ENCODE assay signal across 10 cellular contexts in the genomic region with DNA sequence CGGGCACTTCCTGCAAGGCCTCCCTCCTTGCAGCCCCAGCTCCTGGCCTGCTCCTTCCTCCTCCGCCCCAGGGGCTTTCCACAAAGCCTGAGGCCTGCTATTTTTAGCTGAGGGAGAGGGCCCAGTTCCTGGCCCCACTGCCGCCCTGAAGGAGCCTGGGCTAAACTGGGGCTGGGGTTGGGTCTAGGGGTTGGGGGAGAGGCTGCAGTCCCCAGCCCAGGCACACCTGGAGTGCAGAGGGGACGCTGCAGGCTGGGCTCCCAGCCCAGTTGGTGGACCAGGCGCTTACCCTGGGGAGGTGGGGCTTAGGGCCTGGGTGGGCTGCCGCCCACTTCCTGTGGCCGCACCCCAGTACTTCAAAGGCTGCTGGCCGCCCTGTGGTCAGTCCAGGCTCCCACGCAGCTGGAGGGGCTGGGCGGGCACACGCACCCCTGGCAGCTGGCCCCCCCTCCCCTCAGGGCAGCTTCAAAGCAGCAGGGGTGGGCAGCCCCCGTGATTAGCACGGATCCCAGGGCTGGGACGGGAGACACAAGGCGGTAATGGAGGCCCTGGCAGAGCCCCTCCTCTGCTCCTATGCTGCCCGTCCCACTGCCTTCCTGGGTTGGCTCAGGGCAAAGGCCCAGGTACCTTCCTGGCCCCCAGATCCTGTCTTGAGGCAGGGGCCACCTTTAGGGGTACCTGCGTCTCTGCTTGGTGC. TPM values are rescaled to one million over a fixed set of nuclear protein-coding genes. Genes with fewer than 3 reads are reported as not detected.
DNase-seq lines count a peak whose midpoint lies in the region; ATAC-seq, FAIRE-seq and TF ChIP-seq lines count a peak whose summit lies in the region.
"Had no signal": no experiment of that assay in that cellular context is flagged by ENCODE, and none has a peak within 500 bp of the region (broad histone marks: within the 10 kb centered on the region; RNA-seq: fewer than 3 reads in every experiment).

No MANE protein-coding gene starts in this region.

- TF ChIP-seq CTCF in WTC11 (IDR thresholded peaks at IDR 0.05) = no peak

- peaks cover 9% of the 10 kb centered on the region for H3K27me3 Mint-ChIP-seq in WTC11 (ENCODE audit: low read depth)

- H3K27ac ChIP-seq in layer of hippocampus (ENCODE audit: low read depth, low read length) = peak overlapping the region; percentile 38

- ATAC-seq in WTC11 = peak; percentile 2
- peak; percentile 4 for ATAC-seq in stimulated activated effector memory CD8-positive, alpha-beta T cell treated with anti-CD3 and anti-CD28 coated beads, Interleukin-12 subunit alpha, Interleukin-12 subunit beta, amount 100 ng/mL, for 72 hours
- no peak for ATAC-seq in GM21515 (IDR thresholded peaks at IDR 0.05; ENCODE audit: unreplicated experiment)
- no peak for ATAC-seq in HG03432 (IDR thresholded peaks at IDR 0.05; ENCODE audit: unreplicated experiment)

- H3K27me3 ChIP-seq in layer of hippocampus (ENCODE audit: control insufficient read depth, insufficient read depth, low read length) = peaks cover 15% of the 10 kb centered on the region

- H3K36me3 Mint-ChIP-seq in WTC11 = no peaks in the 10 kb centered on the region
- H3K36me3 Mint-ChIP-seq in stimulated activated effector memory CD8-positive, alpha-beta T cell treated with anti-CD3 and anti-CD28 coated beads, Interleukin-12 subunit alpha, Interleukin-12 subunit beta, amount 100 ng/mL, for 72 hours = peaks cover 11% of the 10 kb centered on the region

- 0 out of 2 replicates have a peak overlapping the region, but pooled peaks have one; percentile 10 for H3K4me3 Mint-ChIP-seq in WTC11
- H3K4me3 Mint-ChIP-seq in stimulated activated effector memory CD8-positive, alpha-beta T cell treated with anti-CD3 and anti-CD28 coated beads, Interleukin-12 subunit alpha, Interleukin-12 subunit beta, amount 100 ng/mL, for 72 hours = no peak overlapping the region

- FAIRE-seq in H54 (lab: Jason Lieb, UNC) = no peak
- FAIRE-seq: colon had no signal

- TF ChIP-seq POLR2A in H54 (IDR thresholded peaks at IDR 0.05; ENCODE audit: low read depth, low read length) = peak; percentile 47

- DNase-seq in H54 (ENCODE audit: insufficient read length, low spot score) = no peak
- peak; percentile 23 for DNase-seq in WTC11 (ENCODE audit: low spot score)
- DNase-seq in stimulated activated effector memory CD8-positive, alpha-beta T cell treated with anti-CD3 and anti-CD28 coated beads, Interleukin-12 subunit alpha, Interleukin-12 subunit beta, amount 100 ng/mL, for 72 hours (ENCODE audit: low spot score in 2 of 2) = no peak
- no peak for DNase-seq in NCI-H69 (lab: John Stamatoyannopoulos, UW)
- DNase-seq in COLO829 (ENCODE audit: low spot score) = no peak
- DNase-seq: activated CD4-positive, alpha-beta T cell treated with anti-CD3 and anti-CD28 coated beads for 1 hour had no signal

- peaks cover 37% of the 10 kb centered on the region for H3K4me1 Mint-ChIP-seq in WTC11
- H3K4me1 Mint-ChIP-seq in stimulated activated effector memory CD8-positive, alpha-beta T cell treated with anti-CD3 and anti-CD28 coated beads, Interleukin-12 subunit alpha, Interleukin-12 subunit beta, amount 100 ng/mL, for 72 hours = peaks cover 39% of the 10 kb centered on the region

- no peaks in the 10 kb centered on the region for H3K9me3 Mint-ChIP-seq in WTC11
- no peaks in the 10 kb centered on the region for H3K9me3 Mint-ChIP-seq in stimulated activated effector memory CD8-positive, alpha-beta T cell treated with anti-CD3 and anti-CD28 coated beads, Interleukin-12 subunit alpha, Interleukin-12 subunit beta, amount 100 ng/mL, for 72 hours

- CTCF ChIA-PET in WTC11 (lab: Charles Lee) = interaction anchor here (0.9 to 3.4 kb wide), 6 partner anchors 69 to 371 kb away, joined by 3 to 29 read pairs (median 7); a partner anchor contains a TSS

- no peak overlapping the region for H3K27ac Mint-ChIP-seq in WTC11
- no peak overlapping the region for H3K27ac Mint-ChIP-seq in stimulated activated effector memory CD8-positive, alpha-beta T cell treated with anti-CD3 and anti-CD28 coated beads, Interleukin-12 subunit alpha, Interleukin-12 subunit beta, amount 100 ng/mL, for 72 hours

- POLR2A ChIA-PET in WTC11 (lab: Charles Lee) = interaction anchor here (2.7 kb wide), 1 partner anchor 11 kb away, joined by 18 read pairs; a partner anchor contains a TSS

TF ChIP-seq in WTC11, 78 proteins besides CTCF, POLR2A, EP300 and RAD21:
- TF ChIP-seq, protein P1, sequence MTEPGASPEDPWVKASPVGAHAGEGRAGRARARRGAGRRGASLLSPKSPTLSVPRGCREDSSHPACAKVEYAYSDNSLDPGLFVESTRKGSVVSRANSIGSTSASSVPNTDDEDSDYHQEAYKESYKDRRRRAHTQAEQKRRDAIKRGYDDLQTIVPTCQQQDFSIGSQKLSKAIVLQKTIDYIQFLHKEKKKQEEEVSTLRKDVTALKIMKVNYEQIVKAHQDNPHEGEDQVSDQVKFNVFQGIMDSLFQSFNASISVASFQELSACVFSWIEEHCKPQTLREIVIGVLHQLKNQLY (CRISPR knock-in tag; IDR thresholded peaks at IDR 0.05) = no peak
- TF ChIP-seq ETV6 (CRISPR knock-in tag; IDR thresholded peaks at IDR 0.05) (0 out of 2 replicates have a peak, but pooled peaks have one; percentile 60), ZBTB21 (CRISPR knock-in tag; IDR thresholded peaks at IDR 0.05; ENCODE audit: borderline replicate concordance) (0 out of 2 replicates have a peak, but pooled peaks have one; percentile 30), FOXP1 (CRISPR knock-in tag; IDR thresholded peaks at IDR 0.05; ENCODE audit: borderline replicate concordance) (peak; percentile 15; the same call in 1 of the 2 replicates), RORB (CRISPR knock-in tag; IDR thresholded peaks at IDR 0.05) (no peak)

RNA-seq across cellular contexts. Expression of a gene that starts 7.1 kb away (rescaled TPM):
- total RNA-seq in WTC11 (2021) = 0.11 TPM in 1 of 3 replicates, not detected in the others

RNA-seq across cellular contexts. Expression of a gene that starts 10.9 kb away (rescaled TPM):
- total RNA-seq in WTC11 (2021) = 80.8 to 87.2 TPM (median 85.6 TPM) in 3 replicates

RNA-seq across cellular contexts. Expression of a gene that starts 23.2 kb away (rescaled TPM):
- total RNA-seq in WTC11 (2021) = 18.9 to 20.1 TPM (median 20.1 TPM) in 3 replicates

RNA-seq across cellular contexts. Expression of a gene that starts 40.7 kb away (rescaled TPM):
- 28.5 to 31.5 TPM (median 29.6 TPM) in 3 replicates for total RNA-seq in WTC11 (2021)

Comparison
In these comparisons a context has a peak if more than half of its experiments do, and no peak if none do; other contexts are left out.
1. ATAC-seq: peak in WTC11 (single experiment) and stimulated activated effector memory CD8-positive, alpha-beta T cell treated with anti-CD3 and anti-CD28 coated beads, Interleukin-12 subunit alpha, Interleukin-12 subunit beta, amount 100 ng/mL, for 72 hours (single experiment); none in GM21515 (single experiment) and HG03432 (single experiment).